Comparison of ENCODE assay signal across 8 cellular contexts in genomic region chr11:38791346-38791961, GRCh38.
DNase-seq lines count a peak whose midpoint lies in the region; TF ChIP-seq lines count a peak whose summit lies in the region.

No MANE protein-coding gene starts in this region.

- H3K27ac Mint-ChIP-seq in activated CD4-positive, alpha-beta memory T cell treated with anti-CD3 and anti-CD28 coated beads for 36 hours: no peak overlapping the region
- no peak overlapping the region for H3K27ac Mint-ChIP-seq in T-helper 2 cell treated with Interferon-gamma antibody and Interleukin-4, amounts not matched to agents 5 μg/mL and 100 μg/mL, for 36 hours

- no peaks in the 10 kb centered on the region for H3K27me3 Mint-ChIP-seq in activated CD4-positive, alpha-beta memory T cell treated with anti-CD3 and anti-CD28 coated beads for 36 hours
- H3K27me3 Mint-ChIP-seq in T-helper 2 cell treated with Interferon-gamma antibody and Interleukin-4, amounts not matched to agents 5 μg/mL and 100 μg/mL, for 36 hours (ENCODE audit: low read depth): no peaks in the 10 kb centered on the region

- H3K36me3 Mint-ChIP-seq in activated CD4-positive, alpha-beta memory T cell treated with anti-CD3 and anti-CD28 coated beads for 36 hours: no peaks in the 10 kb centered on the region
- H3K36me3 Mint-ChIP-seq in T-helper 2 cell treated with Interferon-gamma antibody and Interleukin-4, amounts not matched to agents 5 μg/mL and 100 μg/mL, for 36 hours (ENCODE audit: low read depth): no peaks in the 10 kb centered on the region

- CTCF ChIA-PET in activated CD4-positive, alpha-beta memory T cell treated with anti-CD3 and anti-CD28 coated beads for 36 hours (lab: Charles Lee): interaction anchor here (0.6 to 1.7 kb wide), 5 partner anchors 10 to 1274 kb away, joined by 3 to 5 read pairs (median 3); no protein-coding TSS in a partner anchor

- DNase-seq in DMS153 treated with DMSO at 0.1 percent for 48 hours (lab: John Stamatoyannopoulos, UW; ENCODE audit: unreplicated experiment) (peak; percentile 8), GM19240 (ENCODE audit: insufficient read length, low spot score) (peak; percentile 2), HS-5 (ENCODE audit: low read depth) (peak; percentile 43), NOMO-1 treated with dmso at 0.1 percent for 144 hours (lab: John Stamatoyannopoulos, UW; ENCODE audit: unreplicated experiment) (peak; percentile 26), choroid plexus epithelial cell (ENCODE audit: low read depth) (peak; percentile 88), medulla oblongata (ENCODE audit: extremely low spot score) (peak; percentile 83)
- no peak for DNase-seq in activated CD4-positive, alpha-beta memory T cell treated with anti-CD3 and anti-CD28 coated beads for 36 hours
- no peak for DNase-seq in T-helper 2 cell treated with Interferon-gamma antibody and Interleukin-4, amounts not matched to agents 5 μg/mL and 100 μg/mL, for 36 hours (ENCODE audit: low spot score)

- H3K4me3 ChIP-seq in choroid plexus epithelial cell (ENCODE audit: low read depth, low read length): no peak overlapping the region

- peaks cover 4% of the 10 kb centered on the region for H3K9me3 Mint-ChIP-seq in activated CD4-positive, alpha-beta memory T cell treated with anti-CD3 and anti-CD28 coated beads for 36 hours
- peaks cover under 1% of the 10 kb centered on the region for H3K9me3 Mint-ChIP-seq in T-helper 2 cell treated with Interferon-gamma antibody and Interleukin-4, amounts not matched to agents 5 μg/mL and 100 μg/mL, for 36 hours

- TF ChIP-seq CTCF in choroid plexus epithelial cell (conservative IDR thresholded peaks at IDR 0.05; ENCODE audit: low read depth, low read length): peak; percentile 78

- no peak overlapping the region for H3K4me3 Mint-ChIP-seq in activated CD4-positive, alpha-beta memory T cell treated with anti-CD3 and anti-CD28 coated beads for 36 hours
- H3K4me3 Mint-ChIP-seq in T-helper 2 cell treated with Interferon-gamma antibody and Interleukin-4, amounts not matched to agents 5 μg/mL and 100 μg/mL, for 36 hours: no peak overlapping the region

- H3K4me1 Mint-ChIP-seq in activated CD4-positive, alpha-beta memory T cell treated with anti-CD3 and anti-CD28 coated beads for 36 hours (ENCODE audit: low read depth): no peaks in the 10 kb centered on the region
- no peaks in the 10 kb centered on the region for H3K4me1 Mint-ChIP-seq in T-helper 2 cell treated with Interferon-gamma antibody and Interleukin-4, amounts not matched to agents 5 μg/mL and 100 μg/mL, for 36 hours (ENCODE audit: low read depth)

- intact Hi-C loops in activated CD4-positive, alpha-beta memory T cell treated with anti-CD3 and anti-CD28 coated beads for 36 hours (cut with micrococcal nuclease): loop anchor here (5.0 to 10.0 kb wide), 3 partner anchors 844 to 1789 kb away; no protein-coding TSS in a partner anchor

- POLR2A ChIA-PET in activated CD4-positive, alpha-beta memory T cell treated with anti-CD3 and anti-CD28 coated beads for 36 hours (lab: Charles Lee): no interaction called here

Comparison
In these comparisons a context has a peak if more than half of its experiments do, and no peak if none do; other contexts are left out.
1. DNase-seq: peak in DMS153 treated with DMSO at 0.1 percent for 48 hours (single experiment), GM19240 (single experiment), HS-5 (single experiment), NOMO-1 treated with dmso at 0.1 percent for 144 hours (single experiment), choroid plexus epithelial cell (single experiment) and medulla oblongata (single experiment); none in activated CD4-positive, alpha-beta memory T cell treated with anti-CD3 and anti-CD28 coated beads for 36 hours (single experiment) and T-helper 2 cell treated with Interferon-gamma antibody and Interleukin-4, amounts not matched to agents 5 μg/mL and 100 μg/mL, for 36 hours (single experiment).